In the genomic region with DNA sequence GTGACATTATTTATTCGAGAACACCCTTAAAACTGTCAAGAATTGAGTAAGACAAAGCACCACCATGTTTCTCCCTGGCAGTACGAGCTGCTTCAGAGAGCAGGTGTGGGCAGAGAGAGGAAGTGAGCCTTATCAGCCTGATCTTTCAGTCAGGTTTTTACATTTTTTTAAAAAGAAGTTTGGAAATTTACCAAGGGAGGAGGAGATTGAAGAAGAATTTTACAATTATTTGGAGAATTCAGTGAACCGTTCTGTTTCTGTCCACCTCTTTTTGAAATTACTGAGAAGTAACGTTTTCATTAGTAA, we compare ENCODE assay signal across 8 cellular contexts.
A peak's percentile ranks its signal among the peaks of the same experiment; 100 is the strongest.
DNase-seq lines count a peak whose midpoint lies in the region; ATAC-seq and FAIRE-seq lines count a peak whose summit lies in the region.

No MANE protein-coding gene starts in this region.

- peaks cover 33% of the 10 kb centered on the region for H3K4me1 ChIP-seq in BLaER1

- no peak overlapping the region for H3K27ac ChIP-seq in BLaER1
- peak overlapping the region; percentile 91 for H3K27ac ChIP-seq in angular gyrus (ENCODE audit: low read depth, low read length)

- peak; percentile 21 for DNase-seq in GM19239 (ENCODE audit: insufficient read length, low spot score)
- DNase-seq in posterior vena cava (ENCODE audit: low spot score), result no peak
- DNase-seq in COLO668 (lab: John Stamatoyannopoulos, UW; ENCODE audit: unreplicated experiment), result no peak
- no peak for DNase-seq in NCI-H128 (lab: John Stamatoyannopoulos, UW; ENCODE audit: unreplicated experiment)

- no peak overlapping the region for H3K4me3 ChIP-seq in BLaER1

- H3K36me3 ChIP-seq in BLaER1, result no peaks in the 10 kb centered on the region

- ATAC-seq in HG03342 (IDR thresholded peaks at IDR 0.05; ENCODE audit: unreplicated experiment), result peak; percentile 55
- no peak for ATAC-seq in activated CD4-positive, CD25-positive, alpha-beta regulatory T cell treated with anti-CD3 and anti-CD28 coated beads, Interleukin-2, amount 50 U/mL, for 24 hours

- H3K9me3 ChIP-seq in BLaER1, result no peaks in the 10 kb centered on the region; the same call in 1 of the 2 replicates

- no peaks in the 10 kb centered on the region; the same call in 1 of the 2 replicates for H3K27me3 ChIP-seq in BLaER1

- H4K20me1 ChIP-seq in BLaER1, result no peaks in the 10 kb centered on the region

- no peak overlapping the region for H3K9ac ChIP-seq in BLaER1

- intact Hi-C loops in posterior vena cava (cut with DNase I), result no loop called here

- H3K4me2 ChIP-seq in BLaER1, result peak overlapping the region; percentile 19

- FAIRE-seq in GM19239 (lab: Jason Lieb, UNC), result peak; percentile 74
